ENCODE assay signal across 1 cellular context in the genomic region with DNA sequence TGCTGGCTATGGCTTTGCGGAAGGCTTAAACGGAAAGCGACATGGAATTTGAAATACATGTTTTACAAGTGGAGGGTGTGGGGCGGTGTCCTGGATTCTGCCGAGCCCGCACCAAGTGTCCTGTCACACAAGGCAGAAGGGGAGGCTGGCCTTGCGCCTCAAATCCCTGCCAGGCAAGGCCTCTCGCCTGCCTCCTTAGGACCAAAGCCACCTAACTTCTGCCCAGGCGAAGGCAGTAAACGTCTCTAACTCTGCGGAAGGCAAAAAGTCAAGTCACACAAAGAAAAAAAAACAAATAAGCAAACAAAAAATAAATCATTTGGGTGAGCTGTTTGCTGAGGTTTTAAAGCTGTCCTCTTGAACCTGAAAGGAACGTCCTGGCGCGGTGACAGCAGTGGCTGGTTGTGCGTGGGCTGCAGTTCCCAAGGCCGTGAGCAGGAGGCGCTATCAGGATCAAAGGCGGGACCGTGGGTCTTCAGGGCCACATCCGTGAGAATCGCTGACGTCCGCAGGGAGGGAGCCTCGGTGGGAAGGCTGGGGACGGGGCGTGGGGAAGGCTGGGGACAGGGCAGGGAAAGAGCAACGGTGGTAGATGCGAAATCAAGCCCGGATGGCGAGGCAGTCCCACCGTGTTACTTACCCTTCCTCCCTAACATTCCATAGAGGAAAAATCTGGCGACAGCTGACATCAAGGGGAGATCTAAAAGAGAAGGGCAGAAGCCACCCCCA.
TF ChIP-seq lines count a peak whose summit lies in the region.

No MANE protein-coding gene starts in this region.

TF ChIP-seq in HCT116, 20 proteins besides CTCF, POLR2A, EP300 and RAD21 (continued from another document):
- no peak for TF ChIP-seq MAX (IDR thresholded peaks at IDR 0.05)
- no peak for TF ChIP-seq ATF3 (IDR thresholded peaks at IDR 0.05)
- no peak for TF ChIP-seq ZNF274 (IDR thresholded peaks at IDR 0.05; ENCODE audit: low read depth, low read length)
- no peak for TF ChIP-seq FOSL1 (IDR thresholded peaks at IDR 0.05; ENCODE audit: low read depth)
TF ChIP-seq in HCT116: peak in this region for 0.
